Comparison of ENCODE assay signal across 8 cellular contexts in the genomic region with DNA sequence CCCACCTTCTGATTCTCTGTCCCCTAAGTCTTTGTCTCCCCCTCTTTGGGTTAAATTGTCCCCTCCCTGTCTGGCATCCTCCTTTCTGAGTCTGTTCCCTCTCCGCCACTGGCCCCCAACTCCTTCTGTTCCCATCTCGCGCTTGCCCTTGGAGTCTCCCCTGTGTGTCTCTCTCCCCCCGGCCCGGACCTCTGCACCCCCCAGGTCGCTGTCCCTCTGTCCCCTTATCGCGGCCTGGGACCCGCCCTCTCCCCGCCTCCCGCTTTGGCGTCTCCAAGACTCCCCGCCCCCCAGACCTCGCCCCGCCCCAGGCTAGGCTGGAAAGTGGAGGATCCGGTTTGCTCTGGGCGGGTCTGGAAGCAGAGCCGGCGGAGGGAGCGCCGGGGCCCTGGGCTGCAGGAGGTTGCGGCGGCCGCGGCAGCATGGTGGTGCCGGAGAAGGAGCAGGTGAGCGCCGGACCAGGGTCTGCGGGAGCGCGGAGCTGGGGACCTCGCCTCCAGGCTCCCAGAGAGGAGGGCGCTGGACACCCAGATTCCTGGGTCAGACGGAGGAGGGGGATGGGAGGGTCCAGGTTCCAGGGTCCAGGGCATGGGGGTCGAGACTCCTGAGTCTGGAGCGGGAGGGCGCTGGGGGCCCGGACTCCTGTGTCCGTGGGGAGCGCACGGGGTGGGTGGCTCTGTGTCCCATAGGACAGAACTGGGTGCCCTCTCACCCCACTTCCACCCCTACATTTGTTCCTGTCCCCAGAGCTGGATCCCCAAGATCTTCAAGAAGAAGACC. TPM values are rescaled to one million over a fixed set of nuclear protein-coding genes. Genes with fewer than 3 reads are reported as not detected.
DNase-seq lines count a peak whose midpoint lies in the region; ATAC-seq and TF ChIP-seq lines count a peak whose summit lies in the region.

A gene (plus strand): TSS at position 348 of the 780 bp plus-strand sequence. CDS start 75 bp downstream, at position 423.

- H3K4me1 Mint-ChIP-seq in CD8-positive, alpha-beta memory T cell, result peaks cover 4 to 10% (median 7%) of the 10 kb centered on the region in 3 donors

- H3K9me3 Mint-ChIP-seq in CD8-positive, alpha-beta memory T cell, result peaks cover 0 to 2% (median 0%) of the 10 kb centered on the region in 5 donors

- peak within 1 kb of the TSS; percentile 64 for H3K27ac ChIP-seq in CD8-positive, alpha-beta memory T cell (ENCODE audit: low read depth, low read length)
- H3K27ac ChIP-seq in SJCRH30, result no peak within 1 kb of the TSS; the same call in 1 of the 2 replicates
- H3K27ac ChIP-seq in prostate gland, result peak within 1 kb of the TSS; percentile 88 to 95
- H3K27ac ChIP-seq in effector memory CD4-positive, alpha-beta T cell (ENCODE audit: insufficient read depth, low read length, poor library complexity, severe bottlenecking), result no peak within 1 kb of the TSS

- POLR2A ChIA-PET in CD8-positive, alpha-beta memory T cell (lab: Charles Lee), result no interaction called here

- peak within 1 kb of the TSS in 4 of 7 donors; percentile 50 to 79 (median 60) for H3K4me3 Mint-ChIP-seq in CD8-positive, alpha-beta memory T cell

- H3K27ac Mint-ChIP-seq in CD8-positive, alpha-beta memory T cell, result peak within 1 kb of the TSS in 1 of 8 donors; percentile 15

- no peaks in the 10 kb centered on the region for H3K36me3 ChIP-seq in CD8-positive, alpha-beta memory T cell (ENCODE audit: insufficient read depth, low read length)
- H3K36me3 ChIP-seq in SJCRH30 (no peaks in the 10 kb centered on the region), prostate gland (no peaks in the 10 kb centered on the region)
- H3K36me3 ChIP-seq in effector memory CD4-positive, alpha-beta T cell (ENCODE audit: control insufficient read depth, insufficient read depth, low read length), result no peaks in the 10 kb centered on the region

- no peak for TF ChIP-seq CTCF in LNCaP clone FGC (IDR thresholded peaks at IDR 0.05; ENCODE audit: control insufficient read depth, extremely low read depth, insufficient read depth)
- TF ChIP-seq CTCF in astrocyte of the spinal cord (IDR thresholded peaks at IDR 0.05; ENCODE audit: low read depth, low read length), result no peak
- no peak for TF ChIP-seq CTCF in prostate gland (IDR thresholded peaks at IDR 0.05)

- peaks cover 31 to 68% of the 10 kb centered on the region in 2 donors for H3K27me3 Mint-ChIP-seq in CD8-positive, alpha-beta memory T cell

- ATAC-seq in HG03378 (IDR thresholded peaks at IDR 0.05; ENCODE audit: unreplicated experiment), result no peak

- intact Hi-C loops in prostate gland (cut with DNase I), result no loop called here

- peak in 2 of 5 donors; percentile 8 to 20 for DNase-seq in CD8-positive, alpha-beta memory T cell
- DNase-seq in LNCaP clone FGC (ENCODE audit: low read depth), result peak; percentile 69
- peak; percentile 90 to 91 for DNase-seq in SJCRH30
- peak; percentile 72 for DNase-seq in astrocyte of the spinal cord (ENCODE audit: low read depth, low spot score)
- peak; percentile 94 for DNase-seq in hepatic stellate cell (ENCODE audit: low spot score)
- DNase-seq in prostate gland (ENCODE audit: low spot score), result peak; percentile 94
- DNase-seq in effector memory CD4-positive, alpha-beta T cell, result no peak

- H3K9me3 ChIP-seq in CD8-positive, alpha-beta memory T cell (ENCODE audit: low read length), result no peaks in the 10 kb centered on the region
- H3K9me3 ChIP-seq in SJCRH30 (replicated peaks) (no peaks in the 10 kb centered on the region), prostate gland (no peaks in the 10 kb centered on the region)
- no peaks in the 10 kb centered on the region for H3K9me3 ChIP-seq in effector memory CD4-positive, alpha-beta T cell (ENCODE audit: control insufficient read depth, low read length)

- no peak within 1 kb of the TSS for H3K4me3 ChIP-seq in CD8-positive, alpha-beta memory T cell (ENCODE audit: low read length)
- H3K4me3 ChIP-seq in LNCaP clone FGC (ENCODE audit: low read depth, low read length) (peak within 1 kb of the TSS; percentile 81), SJCRH30 (peak within 1 kb of the TSS; percentile 63), astrocyte of the spinal cord (ENCODE audit: low read depth, low read length) (peak within 1 kb of the TSS; percentile 66), prostate gland (peak within 1 kb of the TSS; percentile 73 to 85)
- no peak within 1 kb of the TSS for H3K4me3 ChIP-seq in effector memory CD4-positive, alpha-beta T cell (ENCODE audit: insufficient read depth, low read depth, low read length, poor library complexity, severe bottlenecking)

- no peaks in the 10 kb centered on the region for H3K36me3 Mint-ChIP-seq in CD8-positive, alpha-beta memory T cell

- in situ Hi-C loops in astrocyte of the spinal cord (cut with HindIII; ENCODE audit: low sequenced_read_pairs), result no loop called here

- CTCF ChIA-PET in CD8-positive, alpha-beta memory T cell (lab: Charles Lee), result no interaction called here

- 1% methylated on average over 40 of the region's 41 CpGs for WGBS in prostate gland

- peak; percentile 95 for TF ChIP-seq POLR2A in prostate gland (IDR thresholded peaks at IDR 0.05)

- H3K4me1 ChIP-seq in CD8-positive, alpha-beta memory T cell (ENCODE audit: insufficient read depth, low read length), result peaks cover 9% of the 10 kb centered on the region
- H3K4me1 ChIP-seq in SJCRH30 (peaks cover 17% of the 10 kb centered on the region), prostate gland (replicated peaks) (no peaks in the 10 kb centered on the region)
- H3K4me1 ChIP-seq in effector memory CD4-positive, alpha-beta T cell (ENCODE audit: control insufficient read depth, insufficient read depth, low read length, poor library complexity, severe bottlenecking), result no peaks in the 10 kb centered on the region

- peaks cover 14% of the 10 kb centered on the region for H3K27me3 ChIP-seq in CD8-positive, alpha-beta memory T cell (ENCODE audit: insufficient read depth, low read length, poor library complexity, severe bottlenecking)
- H3K27me3 ChIP-seq in SJCRH30, result no peaks in the 10 kb centered on the region
- no peaks in the 10 kb centered on the region for H3K27me3 ChIP-seq in prostate gland (replicated peaks; ENCODE audit: insufficient read depth)
- H3K27me3 ChIP-seq in effector memory CD4-positive, alpha-beta T cell (replicated peaks; ENCODE audit: control insufficient read depth, insufficient read depth, low read length, poor library complexity, severe bottlenecking), result peaks cover 24% of the 10 kb centered on the region

RNA-seq across cellular contexts. Expression of the gene that starts here (rescaled TPM):
- total RNA-seq in CD8-positive, alpha-beta memory T cell, result not detected
- polyA plus RNA-seq in CD8-positive, alpha-beta memory T cell, result not detected
- 1.2 and 1.8 TPM in 2 replicates for total RNA-seq in SJCRH30 (2014; rRNA removed; shearing (Covaris generic))
- 100 to 1,000 TPM in 1 of 2 donors, 10 to 100 TPM in 1; 99.0 to 126 TPM for total RNA-seq in prostate gland

Comparison
In these comparisons a context has a peak if more than half of its experiments do, and no peak if none do; other contexts are left out.
1. RNA of the gene that starts here (total RNA-seq): 99.0 to 126 TPM in prostate gland; 1.2 to 1.8 TPM in SJCRH30 and not detected in CD8-positive, alpha-beta memory T cell; every median in the first group is over 10 times any median in the second.
2. DNase-seq: peak in LNCaP clone FGC (single experiment), SJCRH30 (2 of 2), astrocyte of the spinal cord (single experiment), hepatic stellate cell (single experiment) and prostate gland (single experiment); none in effector memory CD4-positive, alpha-beta T cell (0 of 3).
3. H3K27ac ChIP-seq: peak in CD8-positive, alpha-beta memory T cell (single experiment) and prostate gland (2 of 2); none in SJCRH30 (single experiment) and effector memory CD4-positive, alpha-beta T cell (single experiment).
4. H3K4me3 ChIP-seq: peak in LNCaP clone FGC (single experiment), SJCRH30 (single experiment), astrocyte of the spinal cord (single experiment) and prostate gland (2 of 2); none in CD8-positive, alpha-beta memory T cell (single experiment) and effector memory CD4-positive, alpha-beta T cell (single experiment).